In the genomic region with DNA sequence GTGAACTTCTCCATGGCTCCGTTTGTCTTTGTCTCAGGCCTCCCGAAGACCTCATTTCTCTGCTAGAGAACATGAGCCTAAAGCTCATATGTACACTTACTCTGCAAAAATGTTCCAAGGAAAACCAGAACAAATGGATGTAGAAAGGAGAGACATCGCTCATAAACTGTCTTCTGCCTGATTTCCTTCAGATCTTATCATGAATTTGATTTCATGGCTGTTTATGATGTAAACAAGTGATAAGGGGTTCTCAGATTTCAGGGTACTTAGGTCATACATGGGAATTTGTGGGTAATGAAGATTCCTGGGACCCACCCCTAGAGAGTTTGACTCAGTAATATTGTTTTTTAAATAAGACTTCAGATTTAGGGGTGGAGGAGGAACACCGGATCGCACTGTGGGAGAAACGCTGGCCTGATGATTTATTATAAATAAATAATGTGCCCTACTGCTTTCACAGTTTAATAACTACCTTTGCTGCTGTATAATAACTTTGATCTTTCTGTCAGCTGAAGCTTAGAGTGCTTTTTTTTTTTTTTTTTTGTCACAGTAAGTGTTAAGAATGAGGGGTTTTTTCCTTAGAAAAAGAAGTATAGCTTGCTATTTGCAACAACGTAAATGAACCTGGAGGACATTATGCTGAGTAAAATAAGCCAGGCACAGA, we compare ENCODE assay signal across 28 cellular contexts. TPM values are rescaled to one million over a fixed set of nuclear protein-coding genes. Genes with fewer than 3 reads are reported as not detected.
A peak's percentile ranks its signal among the peaks of the same experiment; 100 is the strongest.
DNase-seq lines count a peak whose midpoint lies in the region; ATAC-seq and TF ChIP-seq lines count a peak whose summit lies in the region.
"Had no signal": no experiment of that assay in that cellular context is flagged by ENCODE, and none has a peak within 500 bp of the region (broad histone marks: within the 10 kb centered on the region; RNA-seq: fewer than 3 reads in every experiment).

No MANE protein-coding gene starts in this region.

- no peaks in the 10 kb centered on the region for H3K9me3 ChIP-seq in SK-N-SH
- no peaks in the 10 kb centered on the region for H3K9me3 ChIP-seq in SJCRH30 (replicated peaks)
- H3K9me3 ChIP-seq in left lung = no peaks in the 10 kb centered on the region
- H3K9me3 ChIP-seq: psoas muscle, transverse colon had no signal

- H3K4me2 ChIP-seq in SK-N-SH = no peak overlapping the region
- H3K4me2 ChIP-seq: KMS-11 had no signal

- WGBS in SK-N-SH (ENCODE audit: low lambda C conversion rate) = 72% methylated on average over 7 of the region's 7 CpGs

- no peaks in the 10 kb centered on the region for H3F3A ChIP-seq in SK-N-SH (replicated peaks; ENCODE audit: insufficient read depth)

- no peaks in the 10 kb centered on the region for H4K20me1 ChIP-seq in SK-N-SH (ENCODE audit: insufficient read depth)

- H3K9ac ChIP-seq in SK-N-SH = no peak overlapping the region
- H3K9ac ChIP-seq: KMS-11 had no signal

- no peaks in the 10 kb centered on the region for H3K4me1 Mint-ChIP-seq in activated CD8-positive, alpha-beta T cell treated with anti-CD3 and anti-CD28 coated beads, Interleukin-2, amount 10 ng/mL, durations not matched to agents 7 days and 5 days (ENCODE audit: low read depth)
- H3K4me1 Mint-ChIP-seq: memory B cell had no signal

- no peaks in the 10 kb centered on the region for H3K9me2 ChIP-seq in SK-N-SH

- no peaks in the 10 kb centered on the region for H3K27me3 ChIP-seq in SK-N-SH (ENCODE audit: insufficient read depth)
- no peaks in the 10 kb centered on the region for H3K27me3 ChIP-seq in SJCRH30
- H3K27me3 ChIP-seq in left lung = no peaks in the 10 kb centered on the region
- H3K27me3 ChIP-seq: transverse colon had no signal

- H3K27ac ChIP-seq in SK-N-SH (ENCODE audit: low read depth in 2 of 2, low read length in 1 of 2) (no peak overlapping the region), SJCRH30 (peak overlapping the region; percentile 56), left lung (no peak overlapping the region)
- H3K27ac ChIP-seq: KMS-11, psoas muscle, transverse colon had no signal

- no peak for TF ChIP-seq EP300 in SK-N-SH (IDR thresholded peaks at IDR 0.05; ENCODE audit: borderline replicate concordance in 1 of 2, low read depth in 1 of 2, low read length in 1 of 2)

- H3K9me3 Mint-ChIP-seq in activated CD8-positive, alpha-beta T cell treated with anti-CD3 and anti-CD28 coated beads, Interleukin-2, amount 10 ng/mL, durations not matched to agents 7 days and 5 days (ENCODE audit: insufficient read depth) = no peaks in the 10 kb centered on the region
- H3K9me3 Mint-ChIP-seq: activated naive CD4-positive, alpha-beta T cell treated with anti-CD3 and anti-CD28 coated beads for 36 hours; activated T-cell treated with anti-CD3 and anti-CD28 coated beads, Interleukin-2, amount 50 U/mL, for 4 hours; CD8-positive, alpha-beta T cell; dendritic cell treated with granulocyte-macrophage colony-stimulating factor and Interleukin-4, amounts not matched to agents 40 ng/mL and 50 ng/mL, for 4 days; memory B cell had no signal

- H3K36me3 ChIP-seq in SK-N-SH (replicated peaks in 1 of 2; ENCODE audit: control insufficient read depth in 1 of 2, insufficient read depth in 2 of 2, low read length in 1 of 2) (no peaks in the 10 kb centered on the region), SJCRH30 (no peaks in the 10 kb centered on the region), left lung (no peaks in the 10 kb centered on the region)
- H3K36me3 ChIP-seq: transverse colon had no signal

- TF ChIP-seq RAD21 in SK-N-SH (IDR thresholded peaks at IDR 0.05; ENCODE audit: low read length) = no peak

- ATAC-seq in SK-N-SH treated with all-trans-retinoic acid at 6 μM for 48 hours = peak; percentile 28; the same call in 1 of the 3 replicates
- ATAC-seq in activated CD8-positive, alpha-beta T cell treated with anti-CD3 and anti-CD28 coated beads, Interleukin-2, amount 10 ng/mL, durations not matched to agents 7 days and 5 days = no peak
- ATAC-seq in left lung = no peak
- ATAC-seq: activated T-cell treated with anti-CD3 and anti-CD28 coated beads, Interleukin-2, amount 50 U/mL, for 4 hours; CD8-positive, alpha-beta T cell; psoas muscle had no signal

- no peaks in the 10 kb centered on the region for H3K36me3 Mint-ChIP-seq in activated CD8-positive, alpha-beta T cell treated with anti-CD3 and anti-CD28 coated beads, Interleukin-2, amount 10 ng/mL, durations not matched to agents 7 days and 5 days (ENCODE audit: low read depth)
- H3K36me3 Mint-ChIP-seq: CD8-positive, alpha-beta T cell; memory B cell had no signal

- intact Hi-C loops in left lung (cut with DNase I) = no loop called here

- peaks cover 14% of the 10 kb centered on the region for H3K27me3 Mint-ChIP-seq in activated CD8-positive, alpha-beta T cell treated with anti-CD3 and anti-CD28 coated beads, Interleukin-2, amount 10 ng/mL, durations not matched to agents 7 days and 5 days (ENCODE audit: low read depth)
- H3K27me3 Mint-ChIP-seq: dendritic cell treated with granulocyte-macrophage colony-stimulating factor and Interleukin-4, amounts not matched to agents 40 ng/mL and 50 ng/mL, for 4 days had no signal

- CTCF ChIA-PET in SK-N-SH (lab: Yijun Ruan, JAX) = no interaction called here
- CTCF ChIA-PET in activated CD8-positive, alpha-beta T cell treated with anti-CD3 and anti-CD28 coated beads, Interleukin-2, amount 10 ng/mL, durations not matched to agents 7 days and 5 days (lab: Charles Lee) = no interaction called here

- H3K4me1 ChIP-seq in SK-N-SH (ENCODE audit: control insufficient read depth in 1 of 2, insufficient read depth in 2 of 2, low read depth in 1 of 2, low read length in 1 of 2) = peaks cover 0 to 9% of the 10 kb centered on the region in 2 experiments; a peak in 1 of 4 replicates
- peaks cover 19% of the 10 kb centered on the region for H3K4me1 ChIP-seq in SJCRH30
- H3K4me1 ChIP-seq in left lung = no peaks in the 10 kb centered on the region
- H3K4me1 ChIP-seq: psoas muscle had no signal

- no peak for TF ChIP-seq CTCF in SK-N-SH (IDR thresholded peaks at IDR 0.05)
- TF ChIP-seq CTCF in fibroblast of the aortic adventitia (IDR thresholded peaks at IDR 0.05; ENCODE audit: insufficient read depth, low read length) = no peak
- no peak for TF ChIP-seq CTCF in left lung (IDR thresholded peaks at IDR 0.05)

- H3K27ac Mint-ChIP-seq in activated CD8-positive, alpha-beta T cell treated with anti-CD3 and anti-CD28 coated beads, Interleukin-2, amount 10 ng/mL, durations not matched to agents 7 days and 5 days = no peak overlapping the region
- H3K27ac Mint-ChIP-seq: activated naive CD4-positive, alpha-beta T cell treated with anti-CD3 and anti-CD28 coated beads for 36 hours; CD8-positive, alpha-beta T cell; dendritic cell treated with granulocyte-macrophage colony-stimulating factor and Interleukin-4, amounts not matched to agents 40 ng/mL and 50 ng/mL, for 4 days; memory B cell had no signal

- DNase-seq in SK-N-SH (no peak), SJCRH30 (peak in 1 of 2 experiments; percentile 73), fibroblast of the aortic adventitia (ENCODE audit: low read depth) (peak; percentile 65), NCI-H1105 treated with DMSO at 0.1 percent for 48 hours (lab: John Stamatoyannopoulos, UW) (no peak), NCI-H146 treated with DMSO at 0.1 percent for 48 hours (lab: John Stamatoyannopoulos, UW; ENCODE audit: unreplicated experiment) (no peak), left lung (no peak)
- DNase-seq in activated CD8-positive, alpha-beta T cell treated with anti-CD3 and anti-CD28 coated beads, Interleukin-2, amount 10 ng/mL, durations not matched to agents 7 days and 5 days = no peak
- DNase-seq: activated CD4-positive, alpha-beta T cell treated with anti-CD3 and anti-CD28 coated beads for 4 hours; activated naive CD4-positive, alpha-beta T cell treated with anti-CD3 and anti-CD28 coated beads for 36 hours; activated T-cell treated with anti-CD3 and anti-CD28 coated beads, Interleukin-2, amount 50 U/mL, for 4 hours; anterior cingulate cortex; caudate nucleus; CD8-positive, alpha-beta T cell; DMS153; GF-D8; glutamatergic neuron; MV-4-11; NCI-H187; NCI-H446; psoas muscle; Right ventricle myocardium superior; T-helper 1 cell; transverse colon had no signal

- H3K4me3 ChIP-seq in SK-N-SH (ENCODE audit: low read depth in 2 of 2, low read length in 1 of 2) = no peak overlapping the region
- H3K4me3 ChIP-seq in SJCRH30 = peak overlapping the region; percentile 32
- H3K4me3 ChIP-seq in fibroblast of the aortic adventitia (ENCODE audit: low read depth, low read length) = no peak overlapping the region
- H3K4me3 ChIP-seq in left lung = no peak overlapping the region
- H3K4me3 ChIP-seq: psoas muscle, transverse colon had no signal

- H3K4me3 Mint-ChIP-seq in activated CD8-positive, alpha-beta T cell treated with anti-CD3 and anti-CD28 coated beads, Interleukin-2, amount 10 ng/mL, durations not matched to agents 7 days and 5 days = no peak overlapping the region
- H3K4me3 Mint-ChIP-seq: activated naive CD4-positive, alpha-beta T cell treated with anti-CD3 and anti-CD28 coated beads for 36 hours; activated T-cell treated with anti-CD3 and anti-CD28 coated beads, Interleukin-2, amount 50 U/mL, for 4 hours; CD8-positive, alpha-beta T cell; dendritic cell treated with granulocyte-macrophage colony-stimulating factor and Interleukin-4, amounts not matched to agents 40 ng/mL and 50 ng/mL, for 4 days; memory B cell had no signal

- H3K79me2 ChIP-seq in SK-N-SH (ENCODE audit: insufficient read depth) = no peaks in the 10 kb centered on the region

- POLR2A ChIA-PET in SK-N-SH (lab: Yijun Ruan, JAX) = no interaction called here
- POLR2A ChIA-PET in activated CD8-positive, alpha-beta T cell treated with anti-CD3 and anti-CD28 coated beads, Interleukin-2, amount 10 ng/mL, durations not matched to agents 7 days and 5 days (lab: Charles Lee) = no interaction called here

- H2AFZ ChIP-seq in SK-N-SH (ENCODE audit: low read depth) = no peak overlapping the region

TF ChIP-seq in SK-N-SH treated with all-trans-retinoic acid at 6 μM for 48 hours, 23 proteins besides CTCF, POLR2A, EP300 and RAD21 (continues in another document):
- TF ChIP-seq TCF4 (CRISPR knock-in tag; IDR thresholded peaks at IDR 0.05; ENCODE audit: borderline replicate concordance) = no peak
- no peak for TF ChIP-seq ZC3H10 (CRISPR knock-in tag; IDR thresholded peaks at IDR 0.05)

TF ChIP-seq in SK-N-SH, 30 proteins besides CTCF, POLR2A, EP300 and RAD21 (continues in another document):
- no peak for TF ChIP-seq POLR2AphosphoS5 (IDR thresholded peaks at IDR 0.05; ENCODE audit: low read depth, low read length)
- no peak for TF ChIP-seq GABPA (IDR thresholded peaks at IDR 0.05; ENCODE audit: low read depth)
- no peak for TF ChIP-seq MXI1 (IDR thresholded peaks at IDR 0.05; ENCODE audit: low read depth, low read length)

RNA-seq across cellular contexts. Expression of gene AOX1, which starts 14.9 kb away (rescaled TPM):
- polyA plus RNA-seq in SK-N-SH (2012; rRNA removed) = 3.3 and 4.6 TPM in 2 replicates
- polyA plus RNA-seq in SK-N-SH (2012; cell fraction: cytosol; rRNA removed) = 3.7 and 3.8 TPM in 2 replicates
- 2.2 and 3.9 TPM in 2 replicates for polyA plus RNA-seq in SK-N-SH (2012; cell fraction: nucleus; rRNA removed)
- total RNA-seq in SJCRH30 (2014; rRNA removed; shearing (Covaris generic)) = 0.23 and 0.57 TPM in 2 replicates
- 23.6 and 84.0 TPM in 2 replicates for total RNA-seq in fibroblast of the aortic adventitia (ENCODE audit: low replicate concordance)
- total RNA-seq in activated CD8-positive, alpha-beta T cell treated with anti-CD3 and anti-CD28 coated beads, Interleukin-2, amount 10 ng/mL, durations not matched to agents 7 days and 5 days = under 1 TPM in 1 of 2 experiments, not detected in 1; 0.08 TPM
- total RNA-seq in left lung = 10 to 100 TPM; 29.4 to 32.4 TPM
- total RNA-seq: activated CD8-positive, alpha-beta memory T cell treated with anti-CD3 and anti-CD28 coated beads for 36 hours; CD8-positive, alpha-beta T cell had no signal

Comparison
In these comparisons a context has a peak if more than half of its experiments do, and no peak if none do; other contexts are left out.
1. RNA of gene AOX1, which starts 14.9 kb away (total RNA-seq): 29.4 to 32.4 TPM in left lung and 23.6 to 84.0 TPM in fibroblast of the aortic adventitia; 0.23 to 0.57 TPM in SJCRH30 and 0.08 TPM in activated CD8-positive, alpha-beta T cell treated with anti-CD3 and anti-CD28 coated beads, Interleukin-2, amount 10 ng/mL, durations not matched to agents 7 days and 5 days; every median in the first group is over 10 times any median in the second.